ENCODE assay signal across 1 cellular context in genomic region chr2:120619579-120619978, GRCh38.
TF ChIP-seq lines count a peak whose summit lies in the region.

No MANE protein-coding gene starts in this region.

TF ChIP-seq in HepG2, 621 proteins besides CTCF, POLR2A, EP300 and RAD21 (continued from another document):
- no peak for TF ChIP-seq ZNF646 (CRISPR knock-in tag; IDR thresholded peaks at IDR 0.05)
- no peak for TF ChIP-seq WIZ (CRISPR knock-in tag; IDR thresholded peaks at IDR 0.05)
- 0 out of 2 replicates have a peak, but pooled peaks have one; percentile 42 for TF ChIP-seq ZSCAN31 (CRISPR knock-in tag; IDR thresholded peaks at IDR 0.05; ENCODE audit: low read depth)
- TF ChIP-seq ZNF784 (CRISPR knock-in tag; IDR thresholded peaks at IDR 0.05; ENCODE audit: borderline replicate concordance) = no peak
- TF ChIP-seq ARID5B (CRISPR knock-in tag; IDR thresholded peaks at IDR 0.05) = peak; percentile 80
- TF ChIP-seq ZMAT3 (CRISPR knock-in tag; conservative IDR thresholded peaks at IDR 0.05) = 0 out of 2 replicates have a peak, but pooled peaks have one; percentile 27
- no peak for TF ChIP-seq ZSCAN25 (CRISPR knock-in tag; IDR thresholded peaks at IDR 0.05)
- no peak for TF ChIP-seq MAFG (CRISPR knock-in tag; IDR thresholded peaks at IDR 0.05)
- TF ChIP-seq ZFAT (CRISPR knock-in tag; conservative IDR thresholded peaks at IDR 0.05) = no peak
- TF ChIP-seq ZFP1 (CRISPR knock-in tag; IDR thresholded peaks at IDR 0.05) = no peak
- no peak for TF ChIP-seq TAF1 (CRISPR knock-in tag; IDR thresholded peaks at IDR 0.05)
